ENCODE assay signal across 23 cellular contexts in genomic region chr16:58272855-58273254, GRCh38.
"Had no signal": no experiment of that assay in that cellular context is flagged by ENCODE, and none has a peak within 500 bp of the region (broad histone marks: within the 10 kb centered on the region; RNA-seq: fewer than 3 reads in every experiment).

No MANE protein-coding gene starts in this region.

- H3K4me3 ChIP-seq: gastrocnemius medialis, mucosa of descending colon, spleen, suprapubic skin, tibial artery, upper lobe of right lung had no signal

- DNase-seq: activated B cell treated with CpG ODN at 0.5 μM for 24 hours; activated CD4-positive, alpha-beta T cell treated with anti-CD3 and anti-CD28 coated beads, Interleukin-2, amount 50 U/mL, for 1 hour; activated CD8-positive, alpha-beta T cell treated with anti-CD3 and anti-CD28 coated beads for 36 hours; activated gamma-delta T cell treated with Interleukin-2 at 50 U/mL for 16 hours; activated naive CD4-positive, alpha-beta T cell treated with anti-CD3 and anti-CD28 coated beads, Interleukin-2, amount 50 U/mL, for 16 hours; activated T-cell treated with anti-CD3 and anti-CD28 coated beads, Interleukin-2, amount 50 U/mL, for 4 hours; amygdala; caudate nucleus; gastrocnemius medialis; glutamatergic neuron; islet precursor cell; left cardiac atrium; left ventricle myocardium superior; mucosa of descending colon; posterior cingulate gyrus; right cardiac atrium; spleen; stimulated activated naive CD4-positive, alpha-beta T cell; T1000; tibial artery; upper lobe of right lung had no signal

- H3K27me3 ChIP-seq: gastrocnemius medialis, spleen, suprapubic skin, tibial artery, upper lobe of right lung had no signal

- H3K9me3 ChIP-seq: gastrocnemius medialis had no signal

- ATAC-seq: activated CD8-positive, alpha-beta T cell treated with anti-CD3 and anti-CD28 coated beads for 36 hours; activated T-cell treated with anti-CD3 and anti-CD28 coated beads, Interleukin-2, amount 50 U/mL, for 4 hours; activated T-helper 17 cell treated with anti-CD3 and anti-CD28 coated beads, Interleukin-2, amount 50 U/mL, for 72 hours; gastrocnemius medialis; left cardiac atrium; left ventricle myocardium superior; mucosa of descending colon; right cardiac atrium; upper lobe of right lung had no signal

- H3K4me1 ChIP-seq: gastrocnemius medialis, spleen, suprapubic skin, tibial artery, upper lobe of right lung had no signal

- H3K36me3 ChIP-seq: spleen, suprapubic skin, tibial artery, upper lobe of right lung had no signal
